9 cellular contexts compared by ENCODE assay signal in genomic region chr1:196558424-196558823, GRCh38. TPM values are rescaled to one million over a fixed set of nuclear protein-coding genes. Genes with fewer than 3 reads are reported as not detected.
DNase-seq lines count a peak whose midpoint lies in the region; ATAC-seq and FAIRE-seq lines count a peak whose summit lies in the region.
"Had no signal": no experiment of that assay in that cellular context is flagged by ENCODE, and none has a peak within 500 bp of the region (broad histone marks: within the 10 kb centered on the region; RNA-seq: fewer than 3 reads in every experiment).

No MANE protein-coding gene starts in this region.

- no peak for FAIRE-seq in urothelium cell line (lab: Jason Lieb, UNC)

- H3K9me3 Mint-ChIP-seq in naive thymus-derived CD8-positive, alpha-beta T cell = peaks cover 0 to 25% (median 8%) of the 10 kb centered on the region in 9 donors

- H3K36me3 Mint-ChIP-seq in naive thymus-derived CD8-positive, alpha-beta T cell = no peaks in the 10 kb centered on the region

- H3K4me3 Mint-ChIP-seq in naive thymus-derived CD8-positive, alpha-beta T cell = no peak overlapping the region

- POLR2A ChIA-PET in naive thymus-derived CD8-positive, alpha-beta T cell (lab: Charles Lee) = no interaction called here

- H3K27ac Mint-ChIP-seq in naive thymus-derived CD8-positive, alpha-beta T cell = no peak overlapping the region

- H3K4me1 Mint-ChIP-seq in naive thymus-derived CD8-positive, alpha-beta T cell = no peaks in the 10 kb centered on the region

- no peaks in the 10 kb centered on the region for H3K27me3 Mint-ChIP-seq in naive thymus-derived CD8-positive, alpha-beta T cell

- no peak for ATAC-seq in naive thymus-derived CD8-positive, alpha-beta T cell

- peak; percentile 53 for DNase-seq in SIG-M5 treated with dmso at 0.1 percent for 504 hours (lab: John Stamatoyannopoulos, UW; ENCODE audit: unreplicated experiment)
- DNase-seq in SIG-M5 (lab: John Stamatoyannopoulos, UW) = no peak
- peak; percentile 75 for DNase-seq in RPMI8226
- DNase-seq in globus pallidus (ENCODE audit: low spot score) = peak; percentile 2
- peak; percentile 15 for DNase-seq in urothelium cell line (ENCODE audit: low spot score)
- DNase-seq in naive thymus-derived CD8-positive, alpha-beta T cell = no peak
- no peak for DNase-seq in activated CD4-positive, alpha-beta T cell treated with anti-CD3 and anti-CD28 coated beads, Interleukin-2, amount 50 U/mL, for 1 hour
- no peak for DNase-seq in NCI-H510A (lab: John Stamatoyannopoulos, UW)
- DNase-seq: upper lobe of left lung had no signal

RNA-seq across cellular contexts. Expression of gene KCNT2, which starts 49.8 kb away (rescaled TPM):
- total RNA-seq in naive thymus-derived CD8-positive, alpha-beta T cell = not detected
- not detected for polyA plus RNA-seq in naive thymus-derived CD8-positive, alpha-beta T cell

Comparison
In these comparisons a context has a peak if more than half of its experiments do, and no peak if none do; other contexts are left out.
1. DNase-seq: peak in SIG-M5 treated with dmso at 0.1 percent for 504 hours (single experiment), RPMI8226 (single experiment), globus pallidus (single experiment) and urothelium cell line (single experiment); none in SIG-M5 (single experiment), naive thymus-derived CD8-positive, alpha-beta T cell (0 of 10), activated CD4-positive, alpha-beta T cell treated with anti-CD3 and anti-CD28 coated beads, Interleukin-2, amount 50 U/mL, for 1 hour (single experiment) and NCI-H510A (single experiment).